ENCODE assay signal across 10 cellular contexts in genomic region chr2:197229509-197230458, GRCh38.
DNase-seq lines count a peak whose midpoint lies in the region; ATAC-seq and TF ChIP-seq lines count a peak whose summit lies in the region.
"Had no signal": no experiment of that assay in that cellular context is flagged by ENCODE, and none has a peak within 500 bp of the region (broad histone marks: within the 10 kb centered on the region; RNA-seq: fewer than 3 reads in every experiment).

No MANE protein-coding gene starts in this region.

- H3K4me3 Mint-ChIP-seq in CD14-positive monocyte = no peak overlapping the region
- H3K4me3 Mint-ChIP-seq in naive thymus-derived CD8-positive, alpha-beta T cell = peak overlapping the region in 9 of 10 donors; percentile 6 to 73 (median 51)

- H4K20me1 ChIP-seq in GM23248 (ENCODE audit: insufficient read depth) = no peaks in the 10 kb centered on the region

- H2BK12ac ChIP-seq in trophoblast cell (ENCODE audit: low read length) = no peak overlapping the region

- POLR2A ChIA-PET in naive thymus-derived CD8-positive, alpha-beta T cell (lab: Charles Lee) = interaction anchor here (0.7 to 16.2 kb wide), 6 partner anchors 11 to 79 kb away, joined by 3 to 259 read pairs (median 12); partner anchors contain the start of gene ANKRD44

- intact Hi-C loops in CD14-positive monocyte (cut with micrococcal nuclease) = no loop called here

- H3K27ac Mint-ChIP-seq in CD14-positive monocyte = peak overlapping the region in 6 of 7 donors; percentile 20 to 77 (median 56)
- H3K27ac Mint-ChIP-seq in naive thymus-derived CD8-positive, alpha-beta T cell = peak overlapping the region; percentile 51 to 100 (median 88)

- no peak overlapping the region for H4K12ac ChIP-seq in trophoblast cell (ENCODE audit: low read depth, low read length)

- peaks cover 19% of the 10 kb centered on the region for H3F3A ChIP-seq in GM23248 (ENCODE audit: insufficient read depth)

- H2AFZ ChIP-seq in GM23248 = no peak overlapping the region
- H2AFZ ChIP-seq in trophoblast cell (ENCODE audit: insufficient read depth, low read length, poor library complexity) = no peak overlapping the region

- H3K18ac ChIP-seq in trophoblast cell (ENCODE audit: low read length) = no peak overlapping the region

- H3K9ac ChIP-seq in GM23248 (no peak overlapping the region), trophoblast cell (ENCODE audit: low read length) (no peak overlapping the region)

- no peaks in the 10 kb centered on the region for H3K9me2 ChIP-seq in GM23248 (ENCODE audit: insufficient read depth)

- H3K27me3 Mint-ChIP-seq in CD14-positive monocyte (ENCODE audit: low read depth in 3 of 3) = no peaks in the 10 kb centered on the region
- H3K27me3 Mint-ChIP-seq in naive thymus-derived CD8-positive, alpha-beta T cell = no peaks in the 10 kb centered on the region

- no peaks in the 10 kb centered on the region for H3K79me1 ChIP-seq in trophoblast cell (ENCODE audit: low read length)

- H3K9me3 ChIP-seq in GM23248 (ENCODE audit: low read depth) = no peaks in the 10 kb centered on the region
- no peaks in the 10 kb centered on the region for H3K9me3 ChIP-seq in trophoblast cell (ENCODE audit: insufficient read depth, low read depth, low read length)
- H3K9me3 ChIP-seq: HAP-1 had no signal

- no peak overlapping the region for H4K91ac ChIP-seq in trophoblast cell (ENCODE audit: low read depth, low read length)

- no peaks in the 10 kb centered on the region for H3K36me3 ChIP-seq in GM23248 (ENCODE audit: low read depth)
- H3K36me3 ChIP-seq in trophoblast cell (ENCODE audit: control insufficient read depth in 1 of 2, insufficient read depth in 2 of 2, low read length in 2 of 2) = no peaks in the 10 kb centered on the region
- H3K36me3 ChIP-seq: HAP-1 had no signal

- no peak for ATAC-seq in naive thymus-derived CD8-positive, alpha-beta T cell

- no peak overlapping the region for H4K8ac ChIP-seq in trophoblast cell (ENCODE audit: low read depth, low read length)

- H2BK120ac ChIP-seq in trophoblast cell (ENCODE audit: insufficient read depth, low read length, poor library complexity) = no peak overlapping the region

- peak overlapping the region; percentile 22 for H3K4me2 ChIP-seq in GM23248 (ENCODE audit: unreplicated experiment)
- H3K4me2 ChIP-seq in trophoblast cell (ENCODE audit: low read length) = no peak overlapping the region

- H3K4me1 ChIP-seq in GM23248 (ENCODE audit: insufficient read depth) (peaks cover 12% of the 10 kb centered on the region), trophoblast cell (ENCODE audit: control insufficient read depth in 1 of 2, insufficient read depth in 2 of 2, low read length in 2 of 2) (no peaks in the 10 kb centered on the region)
- H3K4me1 ChIP-seq: HAP-1 had no signal

- H3K4me3 ChIP-seq in GM23248 (no peak overlapping the region), trophoblast cell (ENCODE audit: low read depth, low read length) (no peak overlapping the region)
- H3K4me3 ChIP-seq: HAP-1 had no signal

- H2AK5ac ChIP-seq in trophoblast cell (ENCODE audit: low read length) = no peak overlapping the region

- in situ Hi-C loops in GM23248 (cut with MboI) = no loop called here

- no peak overlapping the region for H3K23ac ChIP-seq in trophoblast cell (ENCODE audit: low read length)

- H3K79me2 ChIP-seq in GM23248 (ENCODE audit: insufficient read depth) = no peaks in the 10 kb centered on the region
- no peaks in the 10 kb centered on the region for H3K79me2 ChIP-seq in trophoblast cell (ENCODE audit: control insufficient read depth, insufficient read depth, low read length, poor library complexity)

- H3K9me3 Mint-ChIP-seq in CD14-positive monocyte = no peaks in the 10 kb centered on the region
- H3K9me3 Mint-ChIP-seq in naive thymus-derived CD8-positive, alpha-beta T cell = no peaks in the 10 kb centered on the region

- H3K27ac ChIP-seq in GM23248 (0 out of 2 replicates have a peak overlapping the region, but pooled peaks have one; percentile 23), trophoblast cell (ENCODE audit: low read depth, low read length) (no peak overlapping the region)

- peaks cover 60% of the 10 kb centered on the region for H3K4me1 Mint-ChIP-seq in CD14-positive monocyte
- H3K4me1 Mint-ChIP-seq in naive thymus-derived CD8-positive, alpha-beta T cell = peaks cover 42 to 98% (median 95%) of the 10 kb centered on the region in 4 donors

- DNase-seq in CD14-positive monocyte (ENCODE audit: low spot score) (no peak), GM23248 (peak; percentile 80), amniotic epithelial cell (ENCODE audit: low read depth) (peak; percentile 48), NCI-H2227 (lab: John Stamatoyannopoulos, UW; ENCODE audit: unreplicated experiment) (no peak), GDM1 (lab: John Stamatoyannopoulos, UW) (no peak), trophoblast cell (no peak)
- no peak for DNase-seq in naive thymus-derived CD8-positive, alpha-beta T cell
- DNase-seq: activated CD8-positive, alpha-beta memory T cell treated with anti-CD3 and anti-CD28 coated beads, Interleukin-2, amount 50 U/mL, for 48 hours; NCI-H2029 treated with DMSO at 0.1 percent for 48 hours had no signal

- no peak overlapping the region for H3K14ac ChIP-seq in trophoblast cell (ENCODE audit: low read length)

- H3K4ac ChIP-seq in trophoblast cell (ENCODE audit: low read depth, low read length) = no peak overlapping the region

- no peak for TF ChIP-seq CTCF in CD14-positive monocyte (IDR thresholded peaks at IDR 0.05)

- 53 to 67% methylated on average over 4 of the region's 4 CpGs for WGBS in GM23248 (ENCODE audit: low coverage in 1 of 2, low lambda C conversion rate in 2 of 2, missing lambda C conversion rate in 2 of 2), 2 experiments
- WGBS in trophoblast cell (ENCODE audit: extremely low coverage, insufficient coverage, insufficient read length) = no CpG with 5 or more reads among the region's 4 CpGs

- peaks cover 10 to 22% of the 10 kb centered on the region in 2 donors for H3K36me3 Mint-ChIP-seq in CD14-positive monocyte
- peaks cover 0 to 16% (median 9%) of the 10 kb centered on the region in 3 donors for H3K36me3 Mint-ChIP-seq in naive thymus-derived CD8-positive, alpha-beta T cell

- H3K27me3 ChIP-seq in GM23248 (replicated peaks; ENCODE audit: insufficient read depth) (no peaks in the 10 kb centered on the region), trophoblast cell (ENCODE audit: insufficient read depth, low read length) (no peaks in the 10 kb centered on the region)

- H2BK5ac ChIP-seq in trophoblast cell (ENCODE audit: low read depth, low read length, poor library complexity) = no peak overlapping the region

Comparison
In these comparisons a context has a peak if more than half of its experiments do, and no peak if none do; other contexts are left out.
1. DNase-seq: peak in GM23248 (single experiment) and amniotic epithelial cell (single experiment); none in CD14-positive monocyte (single experiment), naive thymus-derived CD8-positive, alpha-beta T cell (0 of 10), NCI-H2227 (single experiment), GDM1 (single experiment) and trophoblast cell (0 of 2).
2. H3K4me3 Mint-ChIP-seq: peak in naive thymus-derived CD8-positive, alpha-beta T cell (9 of 10); none in CD14-positive monocyte (0 of 2).